Comparison of ENCODE assay signal across 20 cellular contexts in the genomic region with DNA sequence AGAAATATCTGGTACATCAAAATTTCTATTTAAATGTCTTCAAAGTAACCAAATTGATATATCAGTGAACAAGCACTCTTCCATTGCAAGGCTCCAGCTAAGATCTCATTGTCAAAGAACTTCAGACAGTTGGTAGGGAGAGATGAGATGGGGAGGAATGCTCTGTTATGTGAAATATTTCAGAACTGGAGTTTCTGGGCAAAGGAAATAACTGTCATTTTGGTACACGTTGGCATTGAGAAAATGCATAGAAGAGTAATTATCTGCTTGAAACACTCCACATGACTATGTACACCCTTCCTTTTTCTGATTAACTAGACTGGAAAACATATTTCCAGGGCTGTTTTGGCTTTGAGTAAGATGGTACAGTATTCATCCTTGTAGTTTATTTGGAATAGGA.
"Had no signal": no experiment of that assay in that cellular context is flagged by ENCODE, and none has a peak within 500 bp of the region (broad histone marks: within the 10 kb centered on the region; RNA-seq: fewer than 3 reads in every experiment).

No MANE protein-coding gene starts in this region.

- H3K36me3 ChIP-seq: esophagus muscularis mucosa, gastrocnemius medialis, heart right ventricle, left lung, lower lobe of right lung had no signal

- H3K27ac ChIP-seq: coronary artery, dorsolateral prefrontal cortex, esophagus muscularis mucosa, foreskin keratinocyte, gastrocnemius medialis, heart right ventricle, left lung, lower lobe of right lung had no signal

- H3K27ac Mint-ChIP-seq: naive B cell had no signal

- H3K4me1 Mint-ChIP-seq: naive B cell had no signal

- H3K9me3 Mint-ChIP-seq: naive B cell had no signal

- DNase-seq: dermis blood vessel endothelial cell; dorsolateral prefrontal cortex; effector CD4-positive, alpha-beta T cell; effector memory CD4-positive, alpha-beta T cell; foreskin keratinocyte; gastrocnemius medialis; glutamatergic neuron; head of caudate nucleus; heart right ventricle; hippocampal formation; left cardiac atrium; left lung; left ventricle myocardium superior; lower lobe of right lung; mesenchymal stem cell; midbrain; mucosa of descending colon; naive B cell had no signal

- H3K4me1 ChIP-seq: foreskin keratinocyte had no signal

- H3K4me3 Mint-ChIP-seq: naive B cell had no signal

- H3K4me3 ChIP-seq: coronary artery, dorsolateral prefrontal cortex, esophagus muscularis mucosa, gastrocnemius medialis, heart right ventricle, left lung, lower lobe of right lung, mucosa of descending colon had no signal

- ATAC-seq: foreskin keratinocyte, gastrocnemius medialis, heart right ventricle, left cardiac atrium, left lung, left ventricle myocardium superior, lower lobe of right lung, mucosa of descending colon had no signal

- H3K36me3 Mint-ChIP-seq: naive B cell had no signal

- H3K27me3 ChIP-seq: esophagus muscularis mucosa, gastrocnemius medialis, heart right ventricle, left lung had no signal

- H3K9me3 ChIP-seq: esophagus muscularis mucosa, gastrocnemius medialis, heart right ventricle, left lung, lower lobe of right lung, mucosa of descending colon had no signal
